In genomic region chrX:10620121-10620699, GRCh38 we compare ENCODE assay signal across 8 cellular contexts. TPM values are rescaled to one million over a fixed set of nuclear protein-coding genes. Genes with fewer than 3 reads are reported as not detected.
DNase-seq lines count a peak whose midpoint lies in the region; ATAC-seq and TF ChIP-seq lines count a peak whose summit lies in the region.

TSS of gene MID1 (minus strand) at chrX:10620585. CDS start at chrX:10567547, 53,038 bp downstream.

- H3K4me1 Mint-ChIP-seq in mesothelial cell of epicardium: peaks cover 41% of the 10 kb centered on the region

- no peaks in the 10 kb centered on the region for H3K36me3 Mint-ChIP-seq in mesothelial cell of epicardium

- H3K27me3 ChIP-seq in thyroid gland: no peaks in the 10 kb centered on the region

- peak within 1 kb of the TSS; percentile 54 for H3K4me3 ChIP-seq in Jurkat, Clone E6-1 (ENCODE audit: low read length)
- H3K4me3 ChIP-seq in epithelial cell of esophagus (ENCODE audit: low read length): peak within 1 kb of the TSS; percentile 69
- H3K4me3 ChIP-seq in thyroid gland (replicated peaks in 1 of 3): peak within 1 kb of the TSS in 2 of 3 donors; percentile 41 to 44

- no peak for TF ChIP-seq CTCF in epithelial cell of esophagus (IDR thresholded peaks at IDR 0.05; ENCODE audit: insufficient read depth, low read depth, low read length, missing control alignments)
- TF ChIP-seq CTCF in mesothelial cell of epicardium (IDR thresholded peaks at IDR 0.05; ENCODE audit: unreplicated experiment): no peak
- no peak for TF ChIP-seq CTCF in thyroid gland (IDR thresholded peaks at IDR 0.05)

- peak within 1 kb of the TSS; percentile 64 to 82 (median 81) for H3K27ac ChIP-seq in thyroid gland

- H3K36me3 ChIP-seq in thyroid gland: no peaks in the 10 kb centered on the region

- no peaks in the 10 kb centered on the region for H3K9me3 Mint-ChIP-seq in mesothelial cell of epicardium

- TF ChIP-seq POLR2A in thyroid gland (IDR thresholded peaks at IDR 0.05): peak in 1 of 2 donors; percentile 75

- 0 to 2% methylated on average over 9 to 15 of the region's 46 CpGs for WGBS in thyroid gland, 2 donors

- H3K27me3 Mint-ChIP-seq in mesothelial cell of epicardium (ENCODE audit: low read depth): no peaks in the 10 kb centered on the region

- peak; percentile 91 for ATAC-seq in SK-N-SH treated with all-trans-retinoic acid at 6 μM for 48 hours

- intact Hi-C loops in thyroid gland (cut with DNase I): no loop called here

- peak within 1 kb of the TSS; percentile 78 for H3K4me3 Mint-ChIP-seq in mesothelial cell of epicardium

- peaks cover 3 to 7% of the 10 kb centered on the region in 2 donors for H3K4me1 ChIP-seq in thyroid gland

- H3K9me3 ChIP-seq in thyroid gland: no peaks in the 10 kb centered on the region

- peak; percentile 83 for DNase-seq in ELR (ENCODE audit: low read depth)
- DNase-seq in Jurkat, Clone E6-1 (ENCODE audit: low read depth, low spot score): peak; percentile 43
- peak; percentile 81 for DNase-seq in epithelial cell of esophagus (ENCODE audit: low read depth)
- DNase-seq in mesothelial cell of epicardium (ENCODE audit: low spot score in 2 of 2, unreplicated experiment in 2 of 2): peak; percentile 39 to 63
- DNase-seq in thyroid gland: peak; percentile 79 to 81
- DNase-seq in NOMO-1 treated with dmso at 0.1 percent for 144 hours (lab: John Stamatoyannopoulos, UW; ENCODE audit: unreplicated experiment): no peak
- no peak for DNase-seq in OCI-M1 (lab: John Stamatoyannopoulos, UW)

- H3K27ac Mint-ChIP-seq in mesothelial cell of epicardium: peak within 1 kb of the TSS; percentile 93

TF ChIP-seq in SK-N-SH treated with all-trans-retinoic acid at 6 μM for 48 hours, 23 proteins besides CTCF, POLR2A, EP300 and RAD21:
- no peak for TF ChIP-seq BACH2 (CRISPR knock-in tag; IDR thresholded peaks at IDR 0.05; ENCODE audit: borderline replicate concordance)
- no peak for TF ChIP-seq ZC3H10 (CRISPR knock-in tag; IDR thresholded peaks at IDR 0.05)
- TF ChIP-seq PATZ1 (CRISPR knock-in tag; IDR thresholded peaks at IDR 0.05; ENCODE audit: borderline replicate concordance): no peak
- TF ChIP-seq CSDC2 (CRISPR knock-in tag; IDR thresholded peaks at IDR 0.05): no peak
- TF ChIP-seq RARB (CRISPR knock-in tag; IDR thresholded peaks at IDR 0.05): no peak
- no peak for TF ChIP-seq POU6F1 (CRISPR knock-in tag; IDR thresholded peaks at IDR 0.05; ENCODE audit: borderline replicate concordance, low read depth)
- no peak for TF ChIP-seq ZNF565 (CRISPR knock-in tag; conservative IDR thresholded peaks at IDR 0.05; ENCODE audit: low read depth)
- no peak for TF ChIP-seq ESRRG (CRISPR knock-in tag; IDR thresholded peaks at IDR 0.05)

RNA-seq across cellular contexts. Expression of gene MID1, which starts in this region (rescaled TPM):
- polyA plus RNA-seq in Jurkat, Clone E6-1 (2012; ENCODE audit: insufficient read depth, insufficient read length): 7.9 TPM
- total RNA-seq in mesothelial cell of epicardium (48.3 to 52.5 TPM (median 48.8 TPM) in 3 replicates), thyroid gland (10 to 100 TPM in 3 of 4 donors, 1 to 10 TPM in 1; 9.5 to 19.5 (median 12.7) TPM)

Comparison
In these comparisons a context has a peak if more than half of its experiments do, and no peak if none do; other contexts are left out.
1. DNase-seq: peak in ELR (single experiment), Jurkat, Clone E6-1 (single experiment), epithelial cell of esophagus (single experiment), mesothelial cell of epicardium (2 of 2) and thyroid gland (2 of 2); none in NOMO-1 treated with dmso at 0.1 percent for 144 hours (single experiment) and OCI-M1 (single experiment).
2. Peak in every context shown above with its lines, with median percentiles within 50 percentile points of each other: H3K4me3 ChIP-seq.